Comparison of ENCODE assay signal across 18 cellular contexts in genomic region chrX:71990518-71990917, GRCh38.
"Had no signal": no experiment of that assay in that cellular context is flagged by ENCODE, and none has a peak within 500 bp of the region (broad histone marks: within the 10 kb centered on the region; RNA-seq: fewer than 3 reads in every experiment).

No MANE protein-coding gene starts in this region.

- ATAC-seq: natural killer cell; stimulated activated naive CD8-positive, alpha-beta T cell treated with anti-CD3 and anti-CD28 coated beads, Interleukin-15, Interleukin-2, amounts not matched to agents 100 U/mL and 50 U/mL, for 24 hours had no signal

- H3K27me3 ChIP-seq: ascending aorta, gastroesophageal sphincter, right atrium auricular region, vagina had no signal

- H3K9me3 Mint-ChIP-seq: activated naive CD4-positive, alpha-beta T cell treated with anti-CD3 and anti-CD28 coated beads, Interleukin-2, amount 50 U/mL, for 24 hours; memory B cell; natural killer cell; T-helper 2 cell treated with Interferon-gamma antibody and Interleukin-4, amounts not matched to agents 5 μg/mL and 100 μg/mL, for 36 hours had no signal

- DNase-seq: activated CD4-positive, alpha-beta T cell treated with anti-CD3 and anti-CD28 coated beads, Interleukin-2, amount 50 U/mL, for 48 hours; activated gamma-delta T cell; natural killer cell; stimulated activated CD4-positive, alpha-beta T cell treated with anti-CD3 and anti-CD28 coated beads, Interleukin-2, amount 100 ng/mL, for 24 hours; stimulated activated naive CD8-positive, alpha-beta T cell treated with anti-CD3 and anti-CD28 coated beads, Interleukin-15, Interleukin-2, amounts not matched to agents 100 U/mL and 50 U/mL, for 24 hours had no signal

- H3K4me1 ChIP-seq: ascending aorta, heart left ventricle, prostate gland, right atrium auricular region, vagina had no signal

- H3K4me1 Mint-ChIP-seq: memory B cell had no signal

- H3K36me3 Mint-ChIP-seq: activated naive CD4-positive, alpha-beta T cell treated with anti-CD3 and anti-CD28 coated beads, Interleukin-2, amount 50 U/mL, for 24 hours; memory B cell; natural killer cell had no signal

- H3K27ac ChIP-seq: ascending aorta, epithelial cell of prostate, gastroesophageal sphincter, prostate gland, right atrium auricular region, vagina had no signal

- H3K27ac Mint-ChIP-seq: activated naive CD4-positive, alpha-beta T cell treated with anti-CD3 and anti-CD28 coated beads, Interleukin-2, amount 50 U/mL, for 24 hours; memory B cell; T-helper 2 cell treated with Interferon-gamma antibody and Interleukin-4, amounts not matched to agents 5 μg/mL and 100 μg/mL, for 36 hours had no signal

- H3K9me3 ChIP-seq: ascending aorta, gastroesophageal sphincter, heart left ventricle, prostate gland, right atrium auricular region, tibial nerve, vagina had no signal

- H3K36me3 ChIP-seq: ascending aorta, gastroesophageal sphincter, heart left ventricle, prostate gland, right atrium auricular region, tibial nerve, vagina had no signal

- H3K4me3 Mint-ChIP-seq: activated naive CD4-positive, alpha-beta T cell treated with anti-CD3 and anti-CD28 coated beads, Interleukin-2, amount 50 U/mL, for 24 hours; memory B cell; natural killer cell; T-helper 2 cell treated with Interferon-gamma antibody and Interleukin-4, amounts not matched to agents 5 μg/mL and 100 μg/mL, for 36 hours had no signal

- H3K4me3 ChIP-seq: ascending aorta, gastroesophageal sphincter, heart left ventricle, prostate gland, right atrium auricular region, tibial nerve, vagina had no signal

- FAIRE-seq: bronchial epithelial cell, TTC549 had no signal
